ENCODE assay signal across 10 cellular contexts in genomic region chr17:43401293-43401692, GRCh38. TPM values are rescaled to one million over a fixed set of nuclear protein-coding genes. Genes with fewer than 3 reads are reported as not detected.
DNase-seq lines count a peak whose midpoint lies in the region; ATAC-seq and TF ChIP-seq lines count a peak whose summit lies in the region.
"Had no signal": no experiment of that assay in that cellular context is flagged by ENCODE, and none has a peak within 500 bp of the region (broad histone marks: within the 10 kb centered on the region; RNA-seq: fewer than 3 reads in every experiment).

No MANE protein-coding gene starts in this region.

- no peaks in the 10 kb centered on the region for H3K36me3 Mint-ChIP-seq in nephron (ENCODE audit: low read depth)

- no peak for TF ChIP-seq CTCF in BJ (IDR thresholded peaks at IDR 0.05; ENCODE audit: insufficient read depth, low read depth, low read length)
- TF ChIP-seq CTCF in nephron (IDR thresholded peaks at IDR 0.05; ENCODE audit: unreplicated experiment in 3 of 3): no peak

- no peaks in the 10 kb centered on the region for H3K27me3 Mint-ChIP-seq in nephron (ENCODE audit: low read depth)

- peak overlapping the region; percentile 87 for H3K27ac ChIP-seq in epithelial cell of prostate
- H3K27ac ChIP-seq: pancreas had no signal

- ATAC-seq in GM18511 (IDR thresholded peaks at IDR 0.05; ENCODE audit: unreplicated experiment) (no peak), HG02938 (IDR thresholded peaks at IDR 0.05; ENCODE audit: unreplicated experiment) (no peak)
- ATAC-seq: GM12878 had no signal

- peaks cover 8% of the 10 kb centered on the region for H3K36me3 ChIP-seq in BJ (ENCODE audit: control insufficient read depth, insufficient read depth, low read length)
- H3K36me3 ChIP-seq: pancreas had no signal

- POLR2A ChIA-PET in BJ (lab: Charles Lee): interaction anchor here (0.6 to 1.0 kb wide), 3 partner anchors 18 to 67 kb away, joined by 3 read pairs; no protein-coding TSS in a partner anchor

- no peaks in the 10 kb centered on the region for H3K27me3 ChIP-seq in BJ (ENCODE audit: control insufficient read depth, insufficient read depth, low read length)
- H3K27me3 ChIP-seq: pancreas had no signal

- no peak for DNase-seq in BJ (ENCODE audit: low read depth)
- peak; percentile 32 for DNase-seq in NCI-H69 (lab: John Stamatoyannopoulos, UW)
- DNase-seq in epithelial cell of prostate (ENCODE audit: low read depth, low spot score): no peak
- DNase-seq in NCI-H1436 (lab: John Stamatoyannopoulos, UW): no peak
- no peak for DNase-seq in activated CD4-positive, alpha-beta T cell treated with anti-CD3 and anti-CD28 coated beads, Interleukin-2, amount 50 U/mL, for 1 hour
- DNase-seq: pancreas had no signal

- CTCF ChIA-PET in BJ (lab: Yijun Ruan, JAX): interaction anchor here (1.0 to 12.4 kb wide), 2 partner anchors 77 to 82 kb away, joined by 3 to 395 read pairs; partner anchors contain the start of gene DHX8

- no peaks in the 10 kb centered on the region for H3K9me3 Mint-ChIP-seq in nephron

- H3K4me1 Mint-ChIP-seq in nephron: peaks cover 36% of the 10 kb centered on the region

- H3K4me3 Mint-ChIP-seq in nephron: peak overlapping the region; percentile 80 to 96 (median 85)

- peak overlapping the region; percentile 92 for H3K4me3 ChIP-seq in BJ (ENCODE audit: low read depth, low read length)
- H3K4me3 ChIP-seq: GM12878, pancreas had no signal

- peak overlapping the region in 2 of 3 experiments; percentile 35 to 55 for H3K27ac Mint-ChIP-seq in nephron

RNA-seq across cellular contexts. Expression of gene ARL4D, which starts 2.5 kb away (rescaled TPM):
- 29.1 and 33.8 TPM in 2 replicates for polyA plus RNA-seq in BJ (2011; rRNA removed)
- 17.0 and 25.6 TPM in 2 replicates for polyA minus RNA-seq in BJ (2011; rRNA and poly(A)+ RNA removed)
